9 cellular contexts compared by ENCODE assay signal in the genomic region with DNA sequence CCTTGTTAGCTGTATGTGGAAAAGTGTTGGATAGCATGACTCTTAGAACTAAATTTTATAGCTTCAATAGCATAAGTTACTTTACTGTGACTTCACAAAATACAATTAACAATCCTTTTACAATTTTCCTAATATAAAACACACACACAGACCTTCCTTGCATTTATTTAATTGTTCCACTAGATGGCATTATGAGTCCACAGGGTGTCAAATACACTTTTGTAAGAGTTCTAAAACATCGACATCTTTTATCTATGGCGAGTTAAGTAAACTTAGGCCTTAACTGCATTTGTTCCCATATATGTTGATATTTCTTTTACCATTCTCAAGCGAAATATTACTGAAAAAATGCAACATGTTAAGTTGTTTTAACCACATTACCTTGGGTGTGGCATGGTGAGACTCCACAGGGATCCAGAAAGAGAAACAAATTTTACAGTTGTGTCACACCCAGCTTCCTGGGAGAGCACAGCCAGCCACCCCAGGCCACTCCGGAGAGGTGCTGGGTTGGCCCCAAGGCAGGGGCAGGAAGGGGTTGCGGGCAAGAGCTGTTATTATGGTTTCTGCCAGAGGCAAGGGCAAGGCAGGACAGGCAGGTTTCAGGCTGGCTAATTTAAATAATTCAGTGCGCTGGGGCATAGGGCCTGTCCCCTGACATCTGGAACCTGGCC.
DNase-seq lines count a peak whose midpoint lies in the region; ATAC-seq and TF ChIP-seq lines count a peak whose summit lies in the region.
"Had no signal": no experiment of that assay in that cellular context is flagged by ENCODE, and none has a peak within 500 bp of the region (broad histone marks: within the 10 kb centered on the region; RNA-seq: fewer than 3 reads in every experiment).

No MANE protein-coding gene starts in this region.

- H3K36me3 Mint-ChIP-seq in activated T-helper 17 cell treated with anti-CD3 and anti-CD28 coated beads, Interleukin-2, amount 50 U/mL, for 72 hours (ENCODE audit: low read depth) = no peaks in the 10 kb centered on the region
- H3K36me3 Mint-ChIP-seq in natural killer cell treated with Interleukin-12 subunit alpha and Interleukin-12 subunit beta and Interleukin-15 and Interleukin-18, amount 100 ng/mL, for 72 hours = no peaks in the 10 kb centered on the region

- H3K27ac Mint-ChIP-seq in activated T-helper 17 cell treated with anti-CD3 and anti-CD28 coated beads, Interleukin-2, amount 50 U/mL, for 72 hours = no peak overlapping the region
- H3K27ac Mint-ChIP-seq in natural killer cell treated with Interleukin-12 subunit alpha and Interleukin-12 subunit beta and Interleukin-15 and Interleukin-18, amount 100 ng/mL, for 72 hours = no peak overlapping the region

- H3K4me1 Mint-ChIP-seq in activated T-helper 17 cell treated with anti-CD3 and anti-CD28 coated beads, Interleukin-2, amount 50 U/mL, for 72 hours = no peaks in the 10 kb centered on the region
- H3K4me1 Mint-ChIP-seq in natural killer cell treated with Interleukin-12 subunit alpha and Interleukin-12 subunit beta and Interleukin-15 and Interleukin-18, amount 100 ng/mL, for 72 hours (ENCODE audit: low read depth in 2 of 2) = no peaks in the 10 kb centered on the region

- DNase-seq in NCI-H1092 treated with DMSO at 0.1 percent for 48 hours (lab: John Stamatoyannopoulos, UW) = peak; percentile 71
- DNase-seq in NCI-H1092 (lab: John Stamatoyannopoulos, UW) = no peak
- peak; percentile 53 for DNase-seq in NAMALWA (ENCODE audit: low spot score)
- DNase-seq in astrocyte of the cerebellum (ENCODE audit: low read depth) = peak; percentile 23
- no peak for DNase-seq in lower lobe of right lung
- DNase-seq in natural killer cell treated with Interleukin-12 subunit alpha and Interleukin-12 subunit beta and Interleukin-15 and Interleukin-18, amount 100 ng/mL, for 72 hours (ENCODE audit: low spot score) = no peak

- H3K4me3 Mint-ChIP-seq in activated T-helper 17 cell treated with anti-CD3 and anti-CD28 coated beads, Interleukin-2, amount 50 U/mL, for 72 hours = no peak overlapping the region
- H3K4me3 Mint-ChIP-seq in natural killer cell treated with Interleukin-12 subunit alpha and Interleukin-12 subunit beta and Interleukin-15 and Interleukin-18, amount 100 ng/mL, for 72 hours = no peak overlapping the region

- no peaks in the 10 kb centered on the region for H3K9me3 ChIP-seq in lower lobe of right lung
- H3K9me3 ChIP-seq: BLaER1 had no signal

- no peak for TF ChIP-seq POLR2A in GM18505 (IDR thresholded peaks at IDR 0.05; ENCODE audit: borderline replicate concordance, extremely low read depth, insufficient read depth, insufficient read length)

- TF ChIP-seq CTCF in astrocyte of the cerebellum (IDR thresholded peaks at IDR 0.05; ENCODE audit: low read depth, low read length, missing control alignments) = peak; percentile 34
- peak; percentile 58 for TF ChIP-seq CTCF in lower lobe of right lung (IDR thresholded peaks at IDR 0.05)

- peaks cover 5% of the 10 kb centered on the region for H3K9me3 Mint-ChIP-seq in activated T-helper 17 cell treated with anti-CD3 and anti-CD28 coated beads, Interleukin-2, amount 50 U/mL, for 72 hours
- peaks cover 6% of the 10 kb centered on the region for H3K9me3 Mint-ChIP-seq in natural killer cell treated with Interleukin-12 subunit alpha and Interleukin-12 subunit beta and Interleukin-15 and Interleukin-18, amount 100 ng/mL, for 72 hours

- intact Hi-C loops in lower lobe of right lung (cut with DNase I) = no loop called here

- H3K27me3 ChIP-seq in lower lobe of right lung (ENCODE audit: low read depth) = no peaks in the 10 kb centered on the region
- H3K27me3 ChIP-seq: BLaER1 had no signal

- ATAC-seq in lower lobe of right lung = no peak
- ATAC-seq in activated T-helper 17 cell treated with anti-CD3 and anti-CD28 coated beads, Interleukin-2, amount 50 U/mL, for 72 hours (replicated peaks) = no peak
- no peak for ATAC-seq in GM18505 (IDR thresholded peaks at IDR 0.05; ENCODE audit: unreplicated experiment)
- no peak for ATAC-seq in natural killer cell treated with Interleukin-12 subunit alpha and Interleukin-12 subunit beta and Interleukin-15 and Interleukin-18, amount 100 ng/mL, for 72 hours

- H3K36me3 ChIP-seq in lower lobe of right lung = no peaks in the 10 kb centered on the region
- H3K36me3 ChIP-seq: BLaER1 had no signal

- H3K4me1 ChIP-seq in lower lobe of right lung = no peaks in the 10 kb centered on the region
- H3K4me1 ChIP-seq: BLaER1 had no signal

- no peak overlapping the region for H3K27ac ChIP-seq in lower lobe of right lung
- H3K27ac ChIP-seq: BLaER1 had no signal

- H3K27me3 Mint-ChIP-seq in activated T-helper 17 cell treated with anti-CD3 and anti-CD28 coated beads, Interleukin-2, amount 50 U/mL, for 72 hours = no peaks in the 10 kb centered on the region
- H3K27me3 Mint-ChIP-seq in natural killer cell treated with Interleukin-12 subunit alpha and Interleukin-12 subunit beta and Interleukin-15 and Interleukin-18, amount 100 ng/mL, for 72 hours = no peaks in the 10 kb centered on the region

- H3K4me3 ChIP-seq in astrocyte of the cerebellum (ENCODE audit: low read depth, low read length) = no peak overlapping the region
- H3K4me3 ChIP-seq in lower lobe of right lung = no peak overlapping the region
- H3K4me3 ChIP-seq: BLaER1 had no signal

- in situ Hi-C loops in astrocyte of the cerebellum (cut with HindIII; ENCODE audit: low sequenced_read_pairs) = no loop called here

Comparison
In these comparisons a context has a peak if more than half of its experiments do, and no peak if none do; other contexts are left out.
1. DNase-seq: peak in NCI-H1092 treated with DMSO at 0.1 percent for 48 hours (single experiment), NAMALWA (single experiment) and astrocyte of the cerebellum (single experiment); none in NCI-H1092 (single experiment), lower lobe of right lung (single experiment) and natural killer cell treated with Interleukin-12 subunit alpha and Interleukin-12 subunit beta and Interleukin-15 and Interleukin-18, amount 100 ng/mL, for 72 hours (single experiment).